1 cellular context compared by ENCODE assay signal in genomic region chr9:91207481-91207888, GRCh38.
TF ChIP-seq lines count a peak whose summit lies in the region.

No MANE protein-coding gene starts in this region.

TF ChIP-seq in GM23338, 12 proteins besides CTCF, POLR2A, EP300 and RAD21 (continued from another document):
- TF ChIP-seq ZNF462 (CRISPR knock-in tag; IDR thresholded peaks at IDR 0.05) (no peak), NANOG (IDR thresholded peaks at IDR 0.05; ENCODE audit: borderline replicate concordance) (no peak)
